1 cellular context compared by ENCODE assay signal in genomic region chr11:11659567-11660341, GRCh38.
TF ChIP-seq lines count a peak whose summit lies in the region.

No MANE protein-coding gene starts in this region.

TF ChIP-seq in HEK293T, 16 proteins besides CTCF, POLR2A, EP300 and RAD21 (continued from another document):
- no peak for TF ChIP-seq L3MBTL2 (conservative IDR thresholded peaks at IDR 0.05)
- TF ChIP-seq CTBP1 (IDR thresholded peaks at IDR 0.05; ENCODE audit: borderline replicate concordance) = no peak
- TF ChIP-seq NFRKB (IDR thresholded peaks at IDR 0.05) = no peak
- no peak for TF ChIP-seq FOXA1 (IDR thresholded peaks at IDR 0.05)
- no peak for TF ChIP-seq LEF1 (IDR thresholded peaks at IDR 0.05; ENCODE audit: borderline replicate concordance)
- TF ChIP-seq ELF4 (IDR thresholded peaks at IDR 0.05) = no peak
